1 cellular context compared by ENCODE assay signal in the genomic region with DNA sequence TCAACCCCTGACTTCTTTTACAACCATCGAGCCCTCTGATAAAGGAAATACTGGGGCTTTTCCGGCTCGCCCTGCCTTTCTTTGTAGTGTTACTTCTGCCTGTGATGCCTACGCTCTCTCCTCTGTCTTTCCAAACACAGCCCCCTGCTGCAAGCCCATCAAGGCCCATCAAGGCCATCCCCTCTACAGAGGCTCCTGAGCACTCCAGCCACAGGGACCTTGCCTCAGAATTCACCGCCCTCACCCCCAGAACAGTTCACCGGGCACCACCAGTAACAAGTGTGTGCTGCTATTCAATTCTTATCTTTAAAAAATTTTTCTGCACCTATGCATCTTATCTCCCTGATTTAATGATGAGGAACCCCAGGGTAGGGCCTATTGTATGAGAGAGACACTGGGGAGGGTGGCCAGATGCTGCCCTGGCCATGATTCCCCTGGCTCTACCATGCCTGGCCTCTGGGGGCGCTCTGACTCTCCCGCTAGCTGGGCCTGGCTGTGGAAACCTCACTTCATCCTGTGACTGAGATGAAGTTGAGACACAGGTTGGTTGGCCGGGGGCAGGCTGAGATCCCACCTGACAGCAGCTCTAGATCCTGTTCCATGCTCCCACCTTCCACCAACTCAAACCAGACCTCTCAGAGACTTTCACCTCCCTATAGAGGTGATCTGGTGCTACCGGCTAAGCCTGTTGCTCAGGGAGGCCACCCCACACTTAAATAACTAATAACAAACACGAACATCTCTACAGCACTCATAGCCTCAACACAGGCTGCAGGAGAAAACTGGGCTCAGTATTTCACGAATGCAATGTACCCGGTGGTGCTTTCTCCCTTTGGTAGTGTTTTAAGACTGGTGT.
TF ChIP-seq lines count a peak whose summit lies in the region.

No MANE protein-coding gene starts in this region.

TF ChIP-seq in GM23338, 12 proteins besides CTCF, POLR2A, EP300 and RAD21 (continued from another document):
- TF ChIP-seq, protein P1, sequence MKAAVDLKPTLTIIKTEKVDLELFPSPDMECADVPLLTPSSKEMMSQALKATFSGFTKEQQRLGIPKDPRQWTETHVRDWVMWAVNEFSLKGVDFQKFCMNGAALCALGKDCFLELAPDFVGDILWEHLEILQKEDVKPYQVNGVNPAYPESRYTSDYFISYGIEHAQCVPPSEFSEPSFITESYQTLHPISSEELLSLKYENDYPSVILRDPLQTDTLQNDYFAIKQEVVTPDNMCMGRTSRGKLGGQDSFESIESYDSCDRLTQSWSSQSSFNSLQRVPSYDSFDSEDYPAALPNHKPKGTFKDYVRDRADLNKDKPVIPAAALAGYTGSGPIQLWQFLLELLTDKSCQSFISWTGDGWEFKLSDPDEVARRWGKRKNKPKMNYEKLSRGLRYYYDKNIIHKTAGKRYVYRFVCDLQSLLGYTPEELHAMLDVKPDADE (IDR thresholded peaks at IDR 0.05): no peak
- TF ChIP-seq EZH2 (IDR thresholded peaks at IDR 0.05; ENCODE audit: low read depth, unreplicated experiment) (no peak), STAT1 (IDR thresholded peaks at IDR 0.05; ENCODE audit: unreplicated experiment) (no peak), CREB1 (CRISPR knock-in tag; IDR thresholded peaks at IDR 0.05; ENCODE audit: low read depth) (no peak), NANOG (IDR thresholded peaks at IDR 0.05; ENCODE audit: borderline replicate concordance) (no peak)
